Comparison of ENCODE assay signal across 3 cellular contexts in the genomic region with DNA sequence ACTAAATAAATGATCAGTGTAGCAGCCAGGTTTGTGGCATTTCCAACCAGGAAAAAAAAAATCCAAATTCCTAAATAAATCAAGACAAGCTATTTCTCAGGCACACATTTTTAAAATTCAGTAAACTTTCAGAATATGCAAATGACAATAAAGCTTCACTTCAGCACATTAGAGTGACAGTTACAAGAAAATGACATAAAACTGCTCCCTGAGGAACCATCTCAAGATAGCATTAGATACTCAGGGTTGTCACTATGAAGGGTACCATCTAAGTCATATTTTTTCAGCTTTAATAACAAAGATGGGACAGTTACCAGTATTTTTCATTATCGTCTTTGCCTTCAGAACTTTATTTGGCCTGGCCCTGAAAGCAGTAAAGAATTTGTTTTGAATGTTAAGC.
"Had no signal": no experiment of that assay in that cellular context is flagged by ENCODE, and none has a peak within 500 bp of the region (broad histone marks: within the 10 kb centered on the region; RNA-seq: fewer than 3 reads in every experiment).

No MANE protein-coding gene starts in this region.

- ATAC-seq: GM12878 had no signal

- DNase-seq: GDM1, GF-D8 had no signal

- H3K4me3 ChIP-seq: GM12878 had no signal
